16 cellular contexts compared by ENCODE assay signal in the genomic region with DNA sequence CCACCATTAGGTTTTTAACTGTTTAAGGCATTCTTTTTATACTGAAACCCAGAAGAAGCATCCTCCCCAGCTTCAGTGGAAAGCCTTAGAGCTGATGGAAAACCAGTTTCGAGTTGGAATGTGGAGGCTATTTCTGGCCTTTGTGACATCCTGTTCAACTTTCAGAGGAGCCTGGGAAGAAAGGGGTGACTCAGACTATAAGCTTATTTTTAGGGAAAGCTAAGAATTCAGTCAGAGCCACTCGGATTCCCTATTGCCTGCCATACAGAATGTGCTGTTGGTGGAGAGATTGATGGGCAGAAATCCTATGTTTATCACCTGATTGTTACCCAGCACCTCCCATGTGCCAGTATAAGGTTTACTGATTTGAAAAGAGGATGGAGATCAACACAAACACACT. TPM values are rescaled to one million over a fixed set of nuclear protein-coding genes. Genes with fewer than 3 reads are reported as not detected.
A peak's percentile ranks its signal among the peaks of the same experiment; 100 is the strongest.
DNase-seq lines count a peak whose midpoint lies in the region; ATAC-seq, FAIRE-seq and TF ChIP-seq lines count a peak whose summit lies in the region.
"Had no signal": no experiment of that assay in that cellular context is flagged by ENCODE, and none has a peak within 500 bp of the region (broad histone marks: within the 10 kb centered on the region; RNA-seq: fewer than 3 reads in every experiment).

No MANE protein-coding gene starts in this region.

- H3K4me3 Mint-ChIP-seq in GM23338, result no peak overlapping the region
- no peak overlapping the region for H3K4me3 Mint-ChIP-seq in astrocyte (ENCODE audit: unreplicated experiment)
- H3K4me3 Mint-ChIP-seq: activated CD4-positive, alpha-beta T cell treated with anti-CD3 and anti-CD28 coated beads for 36 hours; activated T-cell treated with anti-CD3 and anti-CD28 coated beads, Interleukin-2, amount 50 U/mL, for 4 hours; T-helper 1 cell treated with Interleukin-12 subunit alpha and Interleukin-12 subunit beta and Interleukin-4 antibody, amounts not matched to agents 30 μg/mL and 1 μg/mL, for 36 hours had no signal

- no peaks in the 10 kb centered on the region for H3K4me1 Mint-ChIP-seq in GM23338
- H3K4me1 Mint-ChIP-seq in astrocyte (ENCODE audit: low read depth, unreplicated experiment), result peaks cover 42% of the 10 kb centered on the region
- H3K4me1 Mint-ChIP-seq: activated CD4-positive, alpha-beta T cell treated with anti-CD3 and anti-CD28 coated beads for 36 hours had no signal

- no peaks in the 10 kb centered on the region for H3K27me3 Mint-ChIP-seq in GM23338 (ENCODE audit: insufficient read depth, low read depth, poor library complexity)
- no peaks in the 10 kb centered on the region for H3K27me3 Mint-ChIP-seq in astrocyte (ENCODE audit: low read depth, unreplicated experiment)

- no peak overlapping the region for H3K4me3 ChIP-seq in GM23338
- H3K4me3 ChIP-seq in astrocyte (ENCODE audit: insufficient read depth, low read depth, low read length), result no peak overlapping the region
- H3K4me3 ChIP-seq in thoracic aorta, result peak overlapping the region; percentile 40
- H3K4me3 ChIP-seq: body of pancreas, MG63 had no signal

- H3K36me3 Mint-ChIP-seq in GM23338 (ENCODE audit: low read depth) (no peaks in the 10 kb centered on the region), astrocyte (ENCODE audit: low read depth, unreplicated experiment) (no peaks in the 10 kb centered on the region)

- TF ChIP-seq CTCF in GM23338 (conservative IDR thresholded peaks at IDR 0.05; ENCODE audit: low read depth in 2 of 2), result no peak
- TF ChIP-seq CTCF in astrocyte (IDR thresholded peaks at IDR 0.05; ENCODE audit: insufficient read depth, low read depth, low read length), result no peak
- no peak for TF ChIP-seq CTCF in thoracic aorta (IDR thresholded peaks at IDR 0.05)

- H3K27ac Mint-ChIP-seq in GM23338, result no peak overlapping the region
- peak overlapping the region; percentile 70 for H3K27ac Mint-ChIP-seq in astrocyte (ENCODE audit: unreplicated experiment)
- H3K27ac Mint-ChIP-seq: activated CD4-positive, alpha-beta T cell treated with anti-CD3 and anti-CD28 coated beads for 36 hours; T-helper 1 cell treated with Interleukin-12 subunit alpha and Interleukin-12 subunit beta and Interleukin-4 antibody, amounts not matched to agents 30 μg/mL and 1 μg/mL, for 36 hours had no signal

- H3K27ac ChIP-seq in GM23338 (ENCODE audit: low read depth) (no peak overlapping the region), astrocyte (ENCODE audit: low read depth, low read length) (peak overlapping the region; percentile 79), thoracic aorta (peak overlapping the region; percentile 91 to 95)
- H3K27ac ChIP-seq: body of pancreas had no signal

- H3K4me2 ChIP-seq in GM23338, result no peak overlapping the region
- peak overlapping the region; percentile 78 for H3K4me2 ChIP-seq in astrocyte (ENCODE audit: low read length)

- ATAC-seq in GM23338, result no peak
- peak; percentile 37 for ATAC-seq in left ventricle myocardium superior
- peak; percentile 92 for ATAC-seq in thoracic aorta (ENCODE audit: insufficient number of reproducible peaks, low FRiP score, low read depth)
- ATAC-seq in GM21786 (IDR thresholded peaks at IDR 0.05; ENCODE audit: unreplicated experiment), result no peak
- ATAC-seq: activated CD4-positive, alpha-beta T cell treated with anti-CD3 and anti-CD28 coated beads for 36 hours; activated T-cell treated with anti-CD3 and anti-CD28 coated beads, Interleukin-2, amount 50 U/mL, for 4 hours; body of pancreas; stimulated activated naive CD8-positive, alpha-beta T cell treated with anti-CD3 and anti-CD28 coated beads, Interleukin-15, Interleukin-2, amounts not matched to agents 100 U/mL and 50 U/mL, for 24 hours had no signal

- H3K9me2 ChIP-seq in GM23338 (ENCODE audit: insufficient read depth), result no peaks in the 10 kb centered on the region

- H3K9me3 ChIP-seq in astrocyte (ENCODE audit: insufficient read depth, low read depth, low read length) (no peaks in the 10 kb centered on the region), thoracic aorta (no peaks in the 10 kb centered on the region)
- H3K9me3 ChIP-seq: body of pancreas, Caco-2, MG63 had no signal

- no peaks in the 10 kb centered on the region for H3F3A ChIP-seq in GM23338 (replicated peaks; ENCODE audit: low read depth)

- FAIRE-seq in astrocyte (lab: Jason Lieb, UNC), result peak; percentile 82

- DNase-seq in GM23338 (ENCODE audit: low spot score) (peak; percentile 24), astrocyte (ENCODE audit: low read depth) (peak; percentile 85), left ventricle myocardium superior (no peak), thoracic aorta (ENCODE audit: low spot score) (no peak), putamen (ENCODE audit: low spot score) (no peak), NCI-H1417 (lab: John Stamatoyannopoulos, UW) (no peak)
- no peak for DNase-seq in activated effector memory CD4-positive, alpha-beta T cell treated with anti-CD3 and anti-CD28 coated beads, Interleukin-2, amount 50 U/mL, for 16 hours
- DNase-seq: activated CD4-positive, alpha-beta T cell treated with anti-CD3 and anti-CD28 coated beads for 36 hours; activated T-cell treated with anti-CD3 and anti-CD28 coated beads, Interleukin-2, amount 50 U/mL, for 4 hours; body of pancreas; Caco-2; MG63; retina; stimulated activated naive CD8-positive, alpha-beta T cell treated with anti-CD3 and anti-CD28 coated beads, Interleukin-15, Interleukin-2, amounts not matched to agents 100 U/mL and 50 U/mL, for 24 hours had no signal

- no peaks in the 10 kb centered on the region for H3K9me3 Mint-ChIP-seq in GM23338
- no peaks in the 10 kb centered on the region for H3K9me3 Mint-ChIP-seq in astrocyte (ENCODE audit: unreplicated experiment)
- H3K9me3 Mint-ChIP-seq: activated T-cell treated with anti-CD3 and anti-CD28 coated beads, Interleukin-2, amount 50 U/mL, for 4 hours; T-helper 1 cell treated with Interleukin-12 subunit alpha and Interleukin-12 subunit beta and Interleukin-4 antibody, amounts not matched to agents 30 μg/mL and 1 μg/mL, for 36 hours had no signal

- H3K36me3 ChIP-seq in GM23338 (ENCODE audit: insufficient read depth) (no peaks in the 10 kb centered on the region), astrocyte (ENCODE audit: insufficient read depth, low read length) (no peaks in the 10 kb centered on the region), thoracic aorta (no peaks in the 10 kb centered on the region)
- H3K36me3 ChIP-seq: MG63 had no signal

- intact Hi-C loops in left ventricle myocardium superior (cut with micrococcal nuclease), result no loop called here

- H3K79me2 ChIP-seq in GM23338 (replicated peaks; ENCODE audit: insufficient read depth) (peaks cover 28% of the 10 kb centered on the region), astrocyte (ENCODE audit: insufficient read depth, low read length) (peaks cover 94% of the 10 kb centered on the region)

- no peaks in the 10 kb centered on the region for H3K27me3 ChIP-seq in GM23338 (ENCODE audit: insufficient read depth)
- H3K27me3 ChIP-seq in astrocyte (ENCODE audit: insufficient read depth, low read length), result no peaks in the 10 kb centered on the region
- H3K27me3 ChIP-seq in thoracic aorta (replicated peaks; ENCODE audit: insufficient read depth), result no peaks in the 10 kb centered on the region
- H3K27me3 ChIP-seq: body of pancreas, MG63 had no signal

- H3K4me1 ChIP-seq in GM23338 (ENCODE audit: insufficient read depth) (no peaks in the 10 kb centered on the region), astrocyte (ENCODE audit: insufficient read depth, low read length) (peaks cover 17% of the 10 kb centered on the region), thoracic aorta (ENCODE audit: control insufficient read depth in 1 of 2, low read depth in 2 of 2) (peaks cover 29 to 92% of the 10 kb centered on the region in 2 donors)
- H3K4me1 ChIP-seq: body of pancreas, Caco-2 had no signal

- H2AFZ ChIP-seq in GM23338 (no peak overlapping the region), astrocyte (ENCODE audit: low read depth, low read length) (no peak overlapping the region)

- peak overlapping the region; percentile 59 for H3K9ac ChIP-seq in astrocyte (ENCODE audit: low read length)

- H4K20me1 ChIP-seq in GM23338 (replicated peaks; ENCODE audit: insufficient read depth) (no peaks in the 10 kb centered on the region; the same call in 1 of the 2 replicates), astrocyte (ENCODE audit: insufficient read depth, low read length) (peaks cover 5% of the 10 kb centered on the region)

TF ChIP-seq in GM23338, 12 proteins besides CTCF, POLR2A, EP300 and RAD21 (continues in another document):
- TF ChIP-seq ZNF114 (CRISPR knock-in tag; IDR thresholded peaks at IDR 0.05), result no peak

RNA-seq across cellular contexts. Expression of a gene that starts 19.8 kb away (rescaled TPM):
- 7.9 and 8.3 TPM in 2 replicates for total RNA-seq in GM23338 (2014; rRNA removed; shearing (Covaris generic))
- polyA plus RNA-seq in GM23338 (2016; fragmentation: Nextera tagmentation; extraction: Ambion mirVana), result 2.5 and 3.3 TPM in 2 replicates
- 58.1 and 61.3 TPM in 2 replicates for total RNA-seq in astrocyte
- total RNA-seq in left ventricle myocardium superior, result 76.1 TPM
- total RNA-seq in thoracic aorta, result 10 to 100 TPM; 45.9 to 84.2 TPM

Comparison
In these comparisons a context has a peak if more than half of its experiments do, and no peak if none do; other contexts are left out.
1. ATAC-seq: peak in left ventricle myocardium superior (single experiment) and thoracic aorta (single experiment); none in GM23338 (single experiment) and GM21786 (single experiment).
2. DNase-seq: peak in GM23338 (single experiment) and astrocyte (single experiment); none in left ventricle myocardium superior (single experiment), thoracic aorta (single experiment), activated effector memory CD4-positive, alpha-beta T cell treated with anti-CD3 and anti-CD28 coated beads, Interleukin-2, amount 50 U/mL, for 16 hours (single experiment), putamen (single experiment) and NCI-H1417 (0 of 3).